In the genomic region with DNA sequence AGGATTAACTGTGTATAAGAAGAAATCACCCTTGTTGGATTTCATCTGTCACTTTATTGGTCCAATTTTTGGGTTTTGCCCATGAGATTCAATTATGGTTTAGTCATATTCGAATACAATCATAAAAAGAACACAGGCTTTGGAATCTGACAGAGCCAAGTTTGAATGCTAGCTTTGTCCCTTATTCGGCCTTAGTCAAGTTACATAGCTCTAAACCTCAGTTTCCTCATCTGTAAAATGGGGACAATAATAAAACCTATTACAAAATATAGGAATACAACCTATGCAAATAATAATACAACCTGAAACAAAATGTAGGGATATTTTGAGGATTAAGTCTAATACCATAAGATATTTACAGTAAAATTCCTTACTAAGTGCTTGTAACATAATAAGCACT, we compare ENCODE assay signal across 3 cellular contexts.
TF ChIP-seq lines count a peak whose summit lies in the region.

No MANE protein-coding gene starts in this region.

TF ChIP-seq in HepG2, 621 proteins besides CTCF, POLR2A, EP300 and RAD21:
- peak; percentile 85 for TF ChIP-seq ZNF629 (CRISPR knock-in tag; conservative IDR thresholded peaks at IDR 0.05)
- TF ChIP-seq FOXJ3 (CRISPR knock-in tag; IDR thresholded peaks at IDR 0.05; ENCODE audit: borderline replicate concordance): no peak

TF ChIP-seq in GM12878, 131 proteins besides CTCF, POLR2A, EP300 and RAD21:
- TF ChIP-seq, protein P1, sequence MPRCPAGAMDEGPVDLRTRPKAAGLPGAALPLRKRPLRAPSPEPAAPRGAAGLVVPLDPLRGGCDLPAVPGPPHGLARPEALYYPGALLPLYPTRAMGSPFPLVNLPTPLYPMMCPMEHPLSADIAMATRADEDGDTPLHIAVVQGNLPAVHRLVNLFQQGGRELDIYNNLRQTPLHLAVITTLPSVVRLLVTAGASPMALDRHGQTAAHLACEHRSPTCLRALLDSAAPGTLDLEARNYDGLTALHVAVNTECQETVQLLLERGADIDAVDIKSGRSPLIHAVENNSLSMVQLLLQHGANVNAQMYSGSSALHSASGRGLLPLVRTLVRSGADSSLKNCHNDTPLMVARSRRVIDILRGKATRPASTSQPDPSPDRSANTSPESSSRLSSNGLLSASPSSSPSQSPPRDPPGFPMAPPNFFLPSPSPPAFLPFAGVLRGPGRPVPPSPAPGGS (IDR thresholded peaks at IDR 0.05; ENCODE audit: borderline replicate concordance, insufficient read depth, low read depth, low read length, poor library complexity, severe bottlenecking): no peak
- TF ChIP-seq SMARCA5 (IDR thresholded peaks at IDR 0.05): no peak
- TF ChIP-seq DPF2 (IDR thresholded peaks at IDR 0.05): no peak
- no peak for TF ChIP-seq STAT3 (IDR thresholded peaks at IDR 0.05; ENCODE audit: low read depth, low read length)
- TF ChIP-seq SP1 (IDR thresholded peaks at IDR 0.05; ENCODE audit: low read depth, low read length): no peak
- no peak for TF ChIP-seq PAX8 (IDR thresholded peaks at IDR 0.05)
- TF ChIP-seq, protein P2, sequence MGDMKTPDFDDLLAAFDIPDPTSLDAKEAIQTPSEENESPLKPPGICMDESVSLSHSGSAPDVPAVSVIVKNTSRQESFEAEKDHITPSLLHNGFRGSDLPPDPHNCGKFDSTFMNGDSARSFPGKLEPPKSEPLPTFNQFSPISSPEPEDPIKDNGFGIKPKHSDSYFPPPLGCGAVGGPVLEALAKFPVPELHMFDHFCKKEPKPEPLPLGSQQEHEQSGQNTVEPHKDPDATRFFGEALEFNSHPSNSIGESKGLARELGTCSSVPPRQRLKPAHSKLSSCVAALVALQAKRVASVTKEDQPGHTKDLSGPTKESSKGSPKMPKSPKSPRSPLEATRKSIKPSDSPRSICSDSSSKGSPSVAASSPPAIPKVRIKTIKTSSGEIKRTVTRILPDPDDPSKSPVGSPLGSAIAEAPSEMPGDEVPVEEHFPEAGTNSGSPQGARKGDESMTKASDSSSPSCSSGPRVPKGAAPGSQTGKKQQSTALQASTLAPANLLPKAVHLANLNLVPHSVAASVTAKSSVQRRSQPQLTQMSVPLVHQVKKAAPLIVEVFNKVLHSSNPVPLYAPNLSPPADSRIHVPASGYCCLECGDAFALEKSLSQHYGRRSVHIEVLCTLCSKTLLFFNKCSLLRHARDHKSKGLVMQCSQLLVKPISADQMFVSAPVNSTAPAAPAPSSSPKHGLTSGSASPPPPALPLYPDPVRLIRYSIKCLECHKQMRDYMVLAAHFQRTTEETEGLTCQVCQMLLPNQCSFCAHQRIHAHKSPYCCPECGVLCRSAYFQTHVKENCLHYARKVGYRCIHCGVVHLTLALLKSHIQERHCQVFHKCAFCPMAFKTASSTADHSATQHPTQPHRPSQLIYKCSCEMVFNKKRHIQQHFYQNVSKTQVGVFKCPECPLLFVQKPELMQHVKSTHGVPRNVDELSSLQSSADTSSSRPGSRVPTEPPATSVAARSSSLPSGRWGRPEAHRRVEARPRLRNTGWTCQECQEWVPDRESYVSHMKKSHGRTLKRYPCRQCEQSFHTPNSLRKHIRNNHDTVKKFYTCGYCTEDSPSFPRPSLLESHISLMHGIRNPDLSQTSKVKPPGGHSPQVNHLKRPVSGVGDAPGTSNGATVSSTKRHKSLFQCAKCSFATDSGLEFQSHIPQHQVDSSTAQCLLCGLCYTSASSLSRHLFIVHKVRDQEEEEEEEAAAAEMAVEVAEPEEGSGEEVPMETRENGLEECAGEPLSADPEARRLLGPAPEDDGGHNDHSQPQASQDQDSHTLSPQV (IDR thresholded peaks at IDR 0.05): no peak
- TF ChIP-seq, protein P3, sequence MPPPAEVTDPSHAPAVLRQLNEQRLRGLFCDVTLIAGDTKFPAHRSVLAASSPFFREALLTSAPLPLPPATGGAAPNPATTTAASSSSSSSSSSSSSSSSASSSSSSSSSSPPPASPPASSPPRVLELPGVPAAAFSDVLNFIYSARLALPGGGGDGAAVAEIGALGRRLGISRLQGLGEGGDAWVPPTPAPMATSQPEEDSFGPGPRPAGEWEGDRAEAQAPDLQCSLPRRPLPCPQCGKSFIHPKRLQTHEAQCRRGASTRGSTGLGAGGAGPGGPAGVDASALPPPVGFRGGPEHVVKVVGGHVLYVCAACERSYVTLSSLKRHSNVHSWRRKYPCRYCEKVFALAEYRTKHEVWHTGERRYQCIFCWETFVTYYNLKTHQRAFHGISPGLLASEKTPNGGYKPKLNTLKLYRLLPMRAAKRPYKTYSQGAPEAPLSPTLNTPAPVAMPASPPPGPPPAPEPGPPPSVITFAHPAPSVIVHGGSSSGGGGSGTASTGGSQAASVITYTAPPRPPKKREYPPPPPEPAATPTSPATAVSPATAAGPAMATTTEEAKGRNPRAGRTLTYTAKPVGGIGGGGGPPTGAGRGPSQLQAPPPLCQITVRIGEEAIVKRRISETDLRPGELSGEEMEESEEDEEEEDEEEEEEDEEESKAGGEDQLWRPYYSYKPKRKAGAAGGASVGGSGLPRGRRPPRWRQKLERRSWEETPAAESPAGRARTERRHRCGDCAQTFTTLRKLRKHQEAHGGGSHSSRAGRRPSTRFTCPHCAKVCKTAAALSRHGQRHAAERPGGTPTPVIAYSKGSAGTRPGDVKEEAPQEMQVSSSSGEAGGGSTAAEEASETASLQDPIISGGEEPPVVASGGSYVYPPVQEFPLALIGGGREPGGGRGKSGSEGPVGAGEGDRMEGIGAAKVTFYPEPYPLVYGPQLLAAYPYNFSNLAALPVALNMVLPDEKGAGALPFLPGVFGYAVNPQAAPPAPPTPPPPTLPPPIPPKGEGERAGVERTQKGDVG (CRISPR knock-in tag; IDR thresholded peaks at IDR 0.05): no peak
- TF ChIP-seq NRF1 (conservative IDR thresholded peaks at IDR 0.05; ENCODE audit: low read depth, low read length): no peak

TF ChIP-seq in K562, 482 proteins besides CTCF, POLR2A, EP300 and RAD21:
- TF ChIP-seq KDM1A (IDR thresholded peaks at IDR 0.05) (peak; percentile 13 to 60; a peak in 2 of 4 replicates), FUS (optimal IDR thresholded peaks at IDR 0.05; ENCODE audit: low read depth, low read length) (no peak), ADNP (tag; IDR thresholded peaks at IDR 0.05) (peak; percentile 89), SMARCC2 (IDR thresholded peaks at IDR 0.05; ENCODE audit: low read depth) (no peak), RCOR1 (IDR thresholded peaks at IDR 0.05; ENCODE audit: borderline replicate concordance in 1 of 2, low read depth in 2 of 2, low read length in 2 of 2) (0 out of 4 replicates have a peak, but pooled peaks of 1 of the 2 experiments have one; percentile 7), RBM25 (IDR thresholded peaks at IDR 0.05; ENCODE audit: low read depth, low read length, severe bottlenecking) (peak; percentile 84)
- TF ChIP-seq, protein P4, sequence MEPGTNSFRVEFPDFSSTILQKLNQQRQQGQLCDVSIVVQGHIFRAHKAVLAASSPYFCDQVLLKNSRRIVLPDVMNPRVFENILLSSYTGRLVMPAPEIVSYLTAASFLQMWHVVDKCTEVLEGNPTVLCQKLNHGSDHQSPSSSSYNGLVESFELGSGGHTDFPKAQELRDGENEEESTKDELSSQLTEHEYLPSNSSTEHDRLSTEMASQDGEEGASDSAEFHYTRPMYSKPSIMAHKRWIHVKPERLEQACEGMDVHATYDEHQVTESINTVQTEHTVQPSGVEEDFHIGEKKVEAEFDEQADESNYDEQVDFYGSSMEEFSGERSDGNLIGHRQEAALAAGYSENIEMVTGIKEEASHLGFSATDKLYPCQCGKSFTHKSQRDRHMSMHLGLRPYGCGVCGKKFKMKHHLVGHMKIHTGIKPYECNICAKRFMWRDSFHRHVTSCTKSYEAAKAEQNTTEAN (CRISPR knock-in tag; IDR thresholded peaks at IDR 0.05): no peak
